ENCODE assay signal across 13 cellular contexts in genomic region chr18:24009246-24009645, GRCh38. TPM values are rescaled to one million over a fixed set of nuclear protein-coding genes. Genes with fewer than 3 reads are reported as not detected.
DNase-seq lines count a peak whose midpoint lies in the region; ATAC-seq and TF ChIP-seq lines count a peak whose summit lies in the region.
"Had no signal": no experiment of that assay in that cellular context is flagged by ENCODE, and none has a peak within 500 bp of the region (broad histone marks: within the 10 kb centered on the region; RNA-seq: fewer than 3 reads in every experiment).

No MANE protein-coding gene starts in this region.

- TF ChIP-seq POLR2A in esophagus squamous epithelium (IDR thresholded peaks at IDR 0.05) = no peak

- no peaks in the 10 kb centered on the region for H3K36me3 Mint-ChIP-seq in activated CD4-positive, alpha-beta T cell treated with anti-CD3 and anti-CD28 coated beads, Interleukin-2, amount 10 ng/mL, durations not matched to agents 7 days and 5 days (ENCODE audit: low read depth)
- H3K36me3 Mint-ChIP-seq in activated naive CD8-positive, alpha-beta T cell = no peaks in the 10 kb centered on the region
- no peaks in the 10 kb centered on the region for H3K36me3 Mint-ChIP-seq in stimulated activated effector memory CD8-positive, alpha-beta T cell treated with anti-CD3 and anti-CD28 coated beads, Interleukin-12 subunit alpha, Interleukin-12 subunit beta, amount 100 ng/mL, for 72 hours

- CTCF ChIA-PET in activated CD4-positive, alpha-beta T cell treated with anti-CD3 and anti-CD28 coated beads, Interleukin-2, amount 10 ng/mL, durations not matched to agents 7 days and 5 days (lab: Charles Lee) = interaction anchor here (1.5 kb wide), 1 partner anchor 10 kb away, joined by 7 read pairs; no protein-coding TSS in a partner anchor

- peak overlapping the region; percentile 61; the same call in 1 of the 2 replicates for H3K4me2 ChIP-seq in KMS-11

- no peaks in the 10 kb centered on the region for H3K36me3 ChIP-seq in KMS-11 (ENCODE audit: insufficient read depth)
- no peaks in the 10 kb centered on the region for H3K36me3 ChIP-seq in esophagus squamous epithelium
- no peaks in the 10 kb centered on the region for H3K36me3 ChIP-seq in ascending aorta
- H3K36me3 ChIP-seq: HAP-1, prostate gland had no signal

- H2AFZ ChIP-seq in KMS-11 (ENCODE audit: low read depth) = no peak overlapping the region

- no peaks in the 10 kb centered on the region for H4K20me1 ChIP-seq in KMS-11 (ENCODE audit: insufficient read depth)

- intact Hi-C loops in esophagus squamous epithelium (cut with DNase I) (loop anchor here (10.0 kb wide), 1 partner anchor 56 kb away; no protein-coding TSS in a partner anchor), ascending aorta (cut with DNase I) (no loop called here)

- POLR2A ChIA-PET in activated CD4-positive, alpha-beta T cell treated with anti-CD3 and anti-CD28 coated beads, Interleukin-2, amount 10 ng/mL, durations not matched to agents 7 days and 5 days (lab: Charles Lee) = no interaction called here

- H3K27ac Mint-ChIP-seq in activated CD4-positive, alpha-beta T cell treated with anti-CD3 and anti-CD28 coated beads, Interleukin-2, amount 10 ng/mL, durations not matched to agents 7 days and 5 days = peak overlapping the region; percentile 99
- H3K27ac Mint-ChIP-seq in activated naive CD8-positive, alpha-beta T cell = peak overlapping the region; percentile 82
- peak overlapping the region; percentile 2 for H3K27ac Mint-ChIP-seq in stimulated activated effector memory CD8-positive, alpha-beta T cell treated with anti-CD3 and anti-CD28 coated beads, Interleukin-12 subunit alpha, Interleukin-12 subunit beta, amount 100 ng/mL, for 72 hours
- H3K27ac Mint-ChIP-seq: nephron progenitor cell had no signal

- 57 to 67% methylated on average over 1 of the region's 1 CpG for WGBS in esophagus squamous epithelium, 2 donors

- H3K27me3 ChIP-seq in KMS-11 (ENCODE audit: insufficient read depth, low read depth) (peaks cover 9% of the 10 kb centered on the region), esophagus squamous epithelium (no peaks in the 10 kb centered on the region), ascending aorta (no peaks in the 10 kb centered on the region)

- DNase-seq in activated CD4-positive, alpha-beta T cell treated with anti-CD3 and anti-CD28 coated beads, Interleukin-2, amount 10 ng/mL, durations not matched to agents 7 days and 5 days = no peak
- DNase-seq in activated CD4-positive, alpha-beta T cell treated with anti-CD3 and anti-CD28 coated beads for 48 hours = no peak
- no peak for DNase-seq in stimulated activated effector memory CD8-positive, alpha-beta T cell treated with anti-CD3 and anti-CD28 coated beads, Interleukin-12 subunit alpha, Interleukin-12 subunit beta, amount 100 ng/mL, for 72 hours (ENCODE audit: low spot score in 2 of 2)
- DNase-seq in esophagus squamous epithelium (lab: John Stamatoyannopoulos, UW) = no peak
- DNase-seq in ascending aorta (ENCODE audit: low spot score in 2 of 2) = no peak
- DNase-seq: head of caudate nucleus, NCI-H1930, nephron progenitor cell had no signal

- H3K9me3 Mint-ChIP-seq in activated CD4-positive, alpha-beta T cell treated with anti-CD3 and anti-CD28 coated beads, Interleukin-2, amount 10 ng/mL, durations not matched to agents 7 days and 5 days = no peaks in the 10 kb centered on the region
- H3K9me3 Mint-ChIP-seq in activated naive CD8-positive, alpha-beta T cell (ENCODE audit: low read depth) = no peaks in the 10 kb centered on the region
- H3K9me3 Mint-ChIP-seq in stimulated activated effector memory CD8-positive, alpha-beta T cell treated with anti-CD3 and anti-CD28 coated beads, Interleukin-12 subunit alpha, Interleukin-12 subunit beta, amount 100 ng/mL, for 72 hours = no peaks in the 10 kb centered on the region
- H3K9me3 Mint-ChIP-seq: nephron progenitor cell had no signal

- no peaks in the 10 kb centered on the region for H3K9me3 ChIP-seq in esophagus squamous epithelium
- no peaks in the 10 kb centered on the region for H3K9me3 ChIP-seq in ascending aorta
- H3K9me3 ChIP-seq: HAP-1, prostate gland had no signal

- no peak for ATAC-seq in stimulated activated effector memory CD8-positive, alpha-beta T cell treated with anti-CD3 and anti-CD28 coated beads, Interleukin-12 subunit alpha, Interleukin-12 subunit beta, amount 100 ng/mL, for 72 hours
- no peak for ATAC-seq in HG03460 (IDR thresholded peaks at IDR 0.05; ENCODE audit: unreplicated experiment)

- no peak overlapping the region for H3K4me3 ChIP-seq in KMS-11 (IDR thresholded peaks at IDR 0.05; ENCODE audit: insufficient read depth, low read depth, low read length)
- no peak overlapping the region for H3K4me3 ChIP-seq in esophagus squamous epithelium
- no peak overlapping the region for H3K4me3 ChIP-seq in ascending aorta
- H3K4me3 ChIP-seq: HAP-1, prostate gland had no signal

- peak overlapping the region; percentile 8 for H3K4me3 Mint-ChIP-seq in activated CD4-positive, alpha-beta T cell treated with anti-CD3 and anti-CD28 coated beads, Interleukin-2, amount 10 ng/mL, durations not matched to agents 7 days and 5 days
- H3K4me3 Mint-ChIP-seq in activated naive CD8-positive, alpha-beta T cell = peak overlapping the region; percentile 46
- H3K4me3 Mint-ChIP-seq in stimulated activated effector memory CD8-positive, alpha-beta T cell treated with anti-CD3 and anti-CD28 coated beads, Interleukin-12 subunit alpha, Interleukin-12 subunit beta, amount 100 ng/mL, for 72 hours = peak overlapping the region; percentile 8
- H3K4me3 Mint-ChIP-seq: nephron progenitor cell had no signal

- peaks cover 66% of the 10 kb centered on the region for H3K4me1 Mint-ChIP-seq in activated CD4-positive, alpha-beta T cell treated with anti-CD3 and anti-CD28 coated beads, Interleukin-2, amount 10 ng/mL, durations not matched to agents 7 days and 5 days
- peaks cover 71% of the 10 kb centered on the region for H3K4me1 Mint-ChIP-seq in activated naive CD8-positive, alpha-beta T cell (ENCODE audit: low read depth)
- peaks cover 55% of the 10 kb centered on the region for H3K4me1 Mint-ChIP-seq in stimulated activated effector memory CD8-positive, alpha-beta T cell treated with anti-CD3 and anti-CD28 coated beads, Interleukin-12 subunit alpha, Interleukin-12 subunit beta, amount 100 ng/mL, for 72 hours

- H3K9ac ChIP-seq in KMS-11 = no peak overlapping the region

- no peaks in the 10 kb centered on the region for H3K79me2 ChIP-seq in KMS-11 (ENCODE audit: insufficient read depth, low read depth)

- H3K4me1 ChIP-seq in KMS-11 (ENCODE audit: low read depth, poor library complexity, severe bottlenecking) (peaks cover 47% of the 10 kb centered on the region), esophagus squamous epithelium (peaks cover 0 to 20% (median 5%) of the 10 kb centered on the region in 3 donors), ascending aorta (peaks cover 0 to 4% of the 10 kb centered on the region in 2 donors)
- H3K4me1 ChIP-seq: HAP-1, prostate gland had no signal

- no peaks in the 10 kb centered on the region for H3K27me3 Mint-ChIP-seq in activated CD4-positive, alpha-beta T cell treated with anti-CD3 and anti-CD28 coated beads, Interleukin-2, amount 10 ng/mL, durations not matched to agents 7 days and 5 days
- no peaks in the 10 kb centered on the region for H3K27me3 Mint-ChIP-seq in activated naive CD8-positive, alpha-beta T cell

- no peak for TF ChIP-seq CTCF in KMS-11 (conservative IDR thresholded peaks at IDR 0.05; ENCODE audit: low read depth, low read length)
- no peak for TF ChIP-seq CTCF in esophagus squamous epithelium (IDR thresholded peaks at IDR 0.05)
- TF ChIP-seq CTCF in ascending aorta (IDR thresholded peaks at IDR 0.05) = no peak

- no peak overlapping the region for H3K27ac ChIP-seq in KMS-11
- H3K27ac ChIP-seq in esophagus squamous epithelium = no peak overlapping the region
- no peak overlapping the region for H3K27ac ChIP-seq in ascending aorta
- H3K27ac ChIP-seq: prostate gland had no signal

RNA-seq across cellular contexts. Expression of gene TTC39C, which starts 5.3 kb away (rescaled TPM):
- total RNA-seq in activated CD4-positive, alpha-beta T cell treated with anti-CD3 and anti-CD28 coated beads, Interleukin-2, amount 10 ng/mL, durations not matched to agents 7 days and 5 days = 10 to 100 TPM; 93.0 to 93.5 TPM
- total RNA-seq in esophagus squamous epithelium (10 to 100 TPM; 12.3 to 35.9 (median 24.8) TPM), ascending aorta (18.2 TPM)

Comparison
In these comparisons a context has a peak if more than half of its experiments do, and no peak if none do; other contexts are left out.
1. H3K27ac Mint-ChIP-seq: peak in every context shown above with its lines; median percentile 99 in activated CD4-positive, alpha-beta T cell treated with anti-CD3 and anti-CD28 coated beads, Interleukin-2, amount 10 ng/mL, durations not matched to agents 7 days and 5 days; 82 in activated naive CD8-positive, alpha-beta T cell; 2 in stimulated activated effector memory CD8-positive, alpha-beta T cell treated with anti-CD3 and anti-CD28 coated beads, Interleukin-12 subunit alpha, Interleukin-12 subunit beta, amount 100 ng/mL, for 72 hours.